Comparison of ENCODE assay signal across 1 cellular context in genomic region chr19:36377541-36378178, GRCh38.
TF ChIP-seq lines count a peak whose summit lies in the region.

No MANE protein-coding gene starts in this region.

TF ChIP-seq in HepG2, 621 proteins besides CTCF, POLR2A, EP300 and RAD21 (continued from another document):
- TF ChIP-seq ZNF572 (CRISPR knock-in tag; IDR thresholded peaks at IDR 0.05) (no peak), KLF11 (CRISPR knock-in tag; IDR thresholded peaks at IDR 0.05) (no peak), CENPT (CRISPR knock-in tag; IDR thresholded peaks at IDR 0.05; ENCODE audit: low read depth) (no peak), GTF2F1 (IDR thresholded peaks at IDR 0.05; ENCODE audit: low read length) (no peak), PAX8 (CRISPR knock-in tag; IDR thresholded peaks at IDR 0.05; ENCODE audit: borderline replicate concordance) (no peak), ZNF142 (CRISPR knock-in tag; IDR thresholded peaks at IDR 0.05) (no peak), FOSL2 (CRISPR knock-in tag; IDR thresholded peaks at IDR 0.05) (no peak), GPN1 (CRISPR knock-in tag; IDR thresholded peaks at IDR 0.05; ENCODE audit: borderline replicate concordance) (no peak), SNAPC4 (CRISPR knock-in tag; IDR thresholded peaks at IDR 0.05) (no peak), TEAD3 (CRISPR knock-in tag; optimal IDR thresholded peaks at IDR 0.05; ENCODE audit: borderline replicate concordance) (peak; percentile 48), ISL2 (CRISPR knock-in tag; IDR thresholded peaks at IDR 0.05) (no peak), NBN (conservative IDR thresholded peaks at IDR 0.05) (no peak), ZBTB44 (CRISPR knock-in tag; IDR thresholded peaks at IDR 0.05) (no peak), TBL1XR1 (IDR thresholded peaks at IDR 0.05; ENCODE audit: borderline replicate concordance, low read length, partially characterized antibody) (no peak), MEF2D (CRISPR knock-in tag; IDR thresholded peaks at IDR 0.05) (no peak), RBM39 (IDR thresholded peaks at IDR 0.05; ENCODE audit: low read depth, low read length, poor library complexity, severe bottlenecking) (no peak), NRL (CRISPR knock-in tag; IDR thresholded peaks at IDR 0.05; ENCODE audit: borderline replicate concordance) (no peak), ZNF101 (CRISPR knock-in tag; IDR thresholded peaks at IDR 0.05; ENCODE audit: borderline replicate concordance, low read depth) (no peak), PRPF4 (IDR thresholded peaks at IDR 0.05; ENCODE audit: low read depth, low read length, poor library complexity, severe bottlenecking) (no peak), ZNF598 (CRISPR knock-in tag; IDR thresholded peaks at IDR 0.05; ENCODE audit: borderline replicate concordance) (no peak), NCOR1 (IDR thresholded peaks at IDR 0.05; ENCODE audit: borderline replicate concordance, low read length) (no peak; the same call in 1 of the 2 replicates), CHCHD3 (CRISPR knock-in tag; IDR thresholded peaks at IDR 0.05) (no peak), HDAC1 (CRISPR knock-in tag; IDR thresholded peaks at IDR 0.05) (no peak; the same call in 1 of the 2 replicates), ZKSCAN1 (IDR thresholded peaks at IDR 0.05; ENCODE audit: low read length) (no peak), NAIF1 (CRISPR knock-in tag; IDR thresholded peaks at IDR 0.05; ENCODE audit: borderline replicate concordance) (no peak)
- TF ChIP-seq, protein P1, sequence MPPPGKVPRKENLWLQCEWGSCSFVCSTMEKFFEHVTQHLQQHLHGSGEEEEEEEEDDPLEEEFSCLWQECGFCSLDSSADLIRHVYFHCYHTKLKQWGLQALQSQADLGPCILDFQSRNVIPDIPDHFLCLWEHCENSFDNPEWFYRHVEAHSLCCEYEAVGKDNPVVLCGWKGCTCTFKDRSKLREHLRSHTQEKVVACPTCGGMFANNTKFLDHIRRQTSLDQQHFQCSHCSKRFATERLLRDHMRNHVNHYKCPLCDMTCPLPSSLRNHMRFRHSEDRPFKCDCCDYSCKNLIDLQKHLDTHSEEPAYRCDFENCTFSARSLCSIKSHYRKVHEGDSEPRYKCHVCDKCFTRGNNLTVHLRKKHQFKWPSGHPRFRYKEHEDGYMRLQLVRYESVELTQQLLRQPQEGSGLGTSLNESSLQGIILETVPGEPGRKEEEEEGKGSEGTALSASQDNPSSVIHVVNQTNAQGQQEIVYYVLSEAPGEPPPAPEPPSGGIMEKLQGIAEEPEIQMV (CRISPR knock-in tag; IDR thresholded peaks at IDR 0.05; ENCODE audit: low read depth): no peak
- TF ChIP-seq, protein P2, sequence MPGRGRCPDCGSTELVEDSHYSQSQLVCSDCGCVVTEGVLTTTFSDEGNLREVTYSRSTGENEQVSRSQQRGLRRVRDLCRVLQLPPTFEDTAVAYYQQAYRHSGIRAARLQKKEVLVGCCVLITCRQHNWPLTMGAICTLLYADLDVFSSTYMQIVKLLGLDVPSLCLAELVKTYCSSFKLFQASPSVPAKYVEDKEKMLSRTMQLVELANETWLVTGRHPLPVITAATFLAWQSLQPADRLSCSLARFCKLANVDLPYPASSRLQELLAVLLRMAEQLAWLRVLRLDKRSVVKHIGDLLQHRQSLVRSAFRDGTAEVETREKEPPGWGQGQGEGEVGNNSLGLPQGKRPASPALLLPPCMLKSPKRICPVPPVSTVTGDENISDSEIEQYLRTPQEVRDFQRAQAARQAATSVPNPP (CRISPR knock-in tag; IDR thresholded peaks at IDR 0.05): no peak
- TF ChIP-seq, protein P3, sequence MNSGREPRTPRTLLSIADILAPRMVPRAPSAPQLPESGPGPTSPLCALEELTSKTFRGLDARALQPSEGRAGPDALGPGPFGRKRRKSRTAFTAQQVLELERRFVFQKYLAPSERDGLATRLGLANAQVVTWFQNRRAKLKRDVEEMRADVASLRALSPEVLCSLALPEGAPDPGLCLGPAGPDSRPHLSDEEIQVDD (CRISPR knock-in tag; IDR thresholded peaks at IDR 0.05; ENCODE audit: borderline replicate concordance): no peak
- TF ChIP-seq, protein P4, sequence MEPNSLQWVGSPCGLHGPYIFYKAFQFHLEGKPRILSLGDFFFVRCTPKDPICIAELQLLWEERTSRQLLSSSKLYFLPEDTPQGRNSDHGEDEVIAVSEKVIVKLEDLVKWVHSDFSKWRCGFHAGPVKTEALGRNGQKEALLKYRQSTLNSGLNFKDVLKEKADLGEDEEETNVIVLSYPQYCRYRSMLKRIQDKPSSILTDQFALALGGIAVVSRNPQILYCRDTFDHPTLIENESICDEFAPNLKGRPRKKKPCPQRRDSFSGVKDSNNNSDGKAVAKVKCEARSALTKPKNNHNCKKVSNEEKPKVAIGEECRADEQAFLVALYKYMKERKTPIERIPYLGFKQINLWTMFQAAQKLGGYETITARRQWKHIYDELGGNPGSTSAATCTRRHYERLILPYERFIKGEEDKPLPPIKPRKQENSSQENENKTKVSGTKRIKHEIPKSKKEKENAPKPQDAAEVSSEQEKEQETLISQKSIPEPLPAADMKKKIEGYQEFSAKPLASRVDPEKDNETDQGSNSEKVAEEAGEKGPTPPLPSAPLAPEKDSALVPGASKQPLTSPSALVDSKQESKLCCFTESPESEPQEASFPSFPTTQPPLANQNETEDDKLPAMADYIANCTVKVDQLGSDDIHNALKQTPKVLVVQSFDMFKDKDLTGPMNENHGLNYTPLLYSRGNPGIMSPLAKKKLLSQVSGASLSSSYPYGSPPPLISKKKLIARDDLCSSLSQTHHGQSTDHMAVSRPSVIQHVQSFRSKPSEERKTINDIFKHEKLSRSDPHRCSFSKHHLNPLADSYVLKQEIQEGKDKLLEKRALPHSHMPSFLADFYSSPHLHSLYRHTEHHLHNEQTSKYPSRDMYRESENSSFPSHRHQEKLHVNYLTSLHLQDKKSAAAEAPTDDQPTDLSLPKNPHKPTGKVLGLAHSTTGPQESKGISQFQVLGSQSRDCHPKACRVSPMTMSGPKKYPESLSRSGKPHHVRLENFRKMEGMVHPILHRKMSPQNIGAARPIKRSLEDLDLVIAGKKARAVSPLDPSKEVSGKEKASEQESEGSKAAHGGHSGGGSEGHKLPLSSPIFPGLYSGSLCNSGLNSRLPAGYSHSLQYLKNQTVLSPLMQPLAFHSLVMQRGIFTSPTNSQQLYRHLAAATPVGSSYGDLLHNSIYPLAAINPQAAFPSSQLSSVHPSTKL (CRISPR knock-in tag; IDR thresholded peaks at IDR 0.05): peak; percentile 39; the same call in 1 of the 2 replicates
